ENCODE assay signal across 1 cellular context in the genomic region with DNA sequence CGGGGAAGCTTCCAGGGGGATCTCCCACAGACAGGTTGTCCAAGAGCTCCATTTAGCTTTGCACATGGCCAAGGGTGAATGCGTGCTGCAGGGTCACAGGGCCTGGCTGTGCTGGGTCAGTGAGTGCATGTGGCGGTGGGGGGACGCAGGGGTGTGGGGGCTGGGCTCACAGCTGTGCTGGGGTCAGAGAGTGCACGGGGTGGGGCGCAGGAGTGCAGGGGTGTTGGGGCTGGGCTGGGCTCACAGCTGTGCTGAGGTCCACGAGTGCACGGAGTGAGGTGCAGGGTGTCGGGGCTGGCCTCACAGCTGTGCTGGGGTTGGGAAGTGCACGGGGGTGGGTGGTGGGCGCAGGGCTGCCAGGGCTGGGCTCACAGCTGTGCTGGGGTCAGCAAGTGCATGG.
TF ChIP-seq lines count a peak whose summit lies in the region.

No MANE protein-coding gene starts in this region.

TF ChIP-seq in GM23338, 12 proteins besides CTCF, POLR2A, EP300 and RAD21 (continued from another document):
- TF ChIP-seq, protein P1, sequence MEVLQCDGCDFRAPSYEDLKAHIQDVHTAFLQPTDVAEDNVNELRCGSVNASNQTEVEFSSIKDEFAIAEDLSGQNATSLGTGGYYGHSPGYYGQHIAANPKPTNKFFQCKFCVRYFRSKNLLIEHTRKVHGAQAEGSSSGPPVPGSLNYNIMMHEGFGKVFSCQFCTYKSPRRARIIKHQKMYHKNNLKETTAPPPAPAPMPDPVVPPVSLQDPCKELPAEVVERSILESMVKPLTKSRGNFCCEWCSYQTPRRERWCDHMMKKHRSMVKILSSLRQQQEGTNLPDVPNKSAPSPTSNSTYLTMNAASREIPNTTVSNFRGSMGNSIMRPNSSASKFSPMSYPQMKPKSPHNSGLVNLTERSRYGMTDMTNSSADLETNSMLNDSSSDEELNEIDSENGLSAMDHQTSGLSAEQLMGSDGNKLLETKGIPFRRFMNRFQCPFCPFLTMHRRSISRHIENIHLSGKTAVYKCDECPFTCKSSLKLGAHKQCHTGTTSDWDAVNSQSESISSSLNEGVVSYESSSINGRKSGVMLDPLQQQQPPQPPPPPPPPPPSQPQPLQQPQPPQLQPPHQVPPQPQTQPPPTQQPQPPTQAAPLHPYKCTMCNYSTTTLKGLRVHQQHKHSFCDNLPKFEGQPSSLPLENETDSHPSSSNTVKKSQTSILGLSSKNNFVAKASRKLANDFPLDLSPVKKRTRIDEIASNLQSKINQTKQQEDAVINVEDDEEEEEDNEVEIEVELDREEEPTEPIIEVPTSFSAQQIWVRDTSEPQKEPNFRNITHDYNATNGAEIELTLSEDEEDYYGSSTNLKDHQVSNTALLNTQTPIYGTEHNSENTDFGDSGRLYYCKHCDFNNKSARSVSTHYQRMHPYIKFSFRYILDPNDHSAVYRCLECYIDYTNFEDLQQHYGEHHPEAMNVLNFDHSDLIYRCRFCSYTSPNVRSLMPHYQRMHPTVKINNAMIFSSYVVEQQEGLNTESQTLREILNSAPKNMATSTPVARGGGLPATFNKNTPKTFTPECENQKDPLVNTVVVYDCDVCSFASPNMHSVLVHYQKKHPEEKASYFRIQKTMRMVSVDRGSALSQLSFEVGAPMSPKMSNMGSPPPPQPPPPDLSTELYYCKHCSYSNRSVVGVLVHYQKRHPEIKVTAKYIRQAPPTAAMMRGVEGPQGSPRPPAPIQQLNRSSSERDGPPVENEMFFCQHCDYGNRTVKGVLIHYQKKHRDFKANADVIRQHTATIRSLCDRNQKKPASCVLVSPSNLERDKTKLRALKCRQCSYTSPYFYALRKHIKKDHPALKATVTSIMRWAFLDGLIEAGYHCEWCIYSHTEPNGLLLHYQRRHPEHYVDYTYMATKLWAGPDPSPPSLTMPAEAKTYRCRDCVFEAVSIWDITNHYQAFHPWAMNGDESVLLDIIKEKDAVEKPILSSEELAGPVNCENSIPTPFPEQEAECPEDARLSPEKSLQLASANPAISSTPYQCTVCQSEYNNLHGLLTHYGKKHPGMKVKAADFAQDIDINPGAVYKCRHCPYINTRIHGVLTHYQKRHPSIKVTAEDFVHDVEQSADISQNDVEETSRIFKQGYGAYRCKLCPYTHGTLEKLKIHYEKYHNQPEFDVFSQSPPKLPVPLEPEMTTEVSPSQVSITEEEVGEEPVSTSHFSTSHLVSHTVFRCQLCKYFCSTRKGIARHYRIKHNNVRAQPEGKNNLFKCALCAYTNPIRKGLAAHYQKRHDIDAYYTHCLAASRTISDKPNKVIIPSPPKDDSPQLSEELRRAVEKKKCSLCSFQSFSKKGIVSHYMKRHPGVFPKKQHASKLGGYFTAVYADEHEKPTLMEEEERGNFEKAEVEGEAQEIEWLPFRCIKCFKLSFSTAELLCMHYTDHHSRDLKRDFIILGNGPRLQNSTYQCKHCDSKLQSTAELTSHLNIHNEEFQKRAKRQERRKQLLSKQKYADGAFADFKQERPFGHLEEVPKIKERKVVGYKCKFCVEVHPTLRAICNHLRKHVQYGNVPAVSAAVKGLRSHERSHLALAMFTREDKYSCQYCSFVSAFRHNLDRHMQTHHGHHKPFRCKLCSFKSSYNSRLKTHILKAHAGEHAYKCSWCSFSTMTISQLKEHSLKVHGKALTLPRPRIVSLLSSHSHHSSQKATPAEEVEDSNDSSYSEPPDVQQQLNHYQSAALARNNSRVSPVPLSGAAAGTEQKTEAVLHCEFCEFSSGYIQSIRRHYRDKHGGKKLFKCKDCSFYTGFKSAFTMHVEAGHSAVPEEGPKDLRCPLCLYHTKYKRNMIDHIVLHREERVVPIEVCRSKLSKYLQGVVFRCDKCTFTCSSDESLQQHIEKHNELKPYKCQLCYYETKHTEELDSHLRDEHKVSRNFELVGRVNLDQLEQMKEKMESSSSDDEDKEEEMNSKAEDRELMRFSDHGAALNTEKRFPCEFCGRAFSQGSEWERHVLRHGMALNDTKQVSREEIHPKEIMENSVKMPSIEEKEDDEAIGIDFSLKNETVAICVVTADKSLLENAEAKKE (CRISPR knock-in tag; IDR thresholded peaks at IDR 0.05): no peak
- no peak for TF ChIP-seq JUNB (IDR thresholded peaks at IDR 0.05; ENCODE audit: unreplicated experiment)
- TF ChIP-seq NANOG (IDR thresholded peaks at IDR 0.05; ENCODE audit: borderline replicate concordance): no peak
- no peak for TF ChIP-seq EZH2 (IDR thresholded peaks at IDR 0.05; ENCODE audit: low read depth, unreplicated experiment)
- no peak for TF ChIP-seq ZNF331 (CRISPR knock-in tag; IDR thresholded peaks at IDR 0.05; ENCODE audit: low read depth)
